Comparison of ENCODE assay signal across 9 cellular contexts in the genomic region with DNA sequence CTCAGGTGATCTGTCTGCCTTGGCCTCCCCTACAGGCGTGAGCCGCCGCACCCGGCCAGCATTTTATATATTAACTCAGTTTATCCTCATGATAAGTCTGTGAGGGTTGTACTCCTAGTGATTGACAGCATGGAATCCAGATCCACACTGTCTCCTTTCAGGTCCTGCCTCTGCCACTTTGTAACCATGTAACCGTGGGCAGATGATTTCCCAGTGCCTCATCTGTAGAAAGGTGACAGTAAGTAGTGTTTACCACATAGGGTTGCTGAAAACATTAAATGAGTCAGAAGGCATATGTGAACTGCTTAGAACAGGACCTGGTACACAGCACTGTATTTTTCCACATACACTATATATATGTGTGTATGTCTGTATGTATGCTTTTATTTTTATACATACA. TPM values are rescaled to one million over a fixed set of nuclear protein-coding genes. Genes with fewer than 3 reads are reported as not detected.
DNase-seq lines count a peak whose midpoint lies in the region; ATAC-seq and TF ChIP-seq lines count a peak whose summit lies in the region.
"Had no signal": no experiment of that assay in that cellular context is flagged by ENCODE, and none has a peak within 500 bp of the region (broad histone marks: within the 10 kb centered on the region; RNA-seq: fewer than 3 reads in every experiment).

No MANE protein-coding gene starts in this region.

- H3K18ac ChIP-seq in mesenchymal stem cell (ENCODE audit: low read depth in 1 of 2, low read length in 2 of 2): no peak overlapping the region

- peaks cover 34% of the 10 kb centered on the region for H3K4me1 Mint-ChIP-seq in activated T-helper 17 cell treated with anti-CD3 and anti-CD28 coated beads, Interleukin-2, amount 50 U/mL, for 72 hours

- H3K4me2 ChIP-seq in mesenchymal stem cell (ENCODE audit: low read length, poor library complexity, severe bottlenecking): no peak overlapping the region

- H3K36me3 ChIP-seq in mesenchymal stem cell (ENCODE audit: control insufficient read depth in 1 of 2, insufficient read depth in 2 of 2, low read depth in 1 of 2, low read length in 2 of 2): peaks cover 0 to 3% of the 10 kb centered on the region in 2 experiments

- H3K36me3 Mint-ChIP-seq in activated T-helper 17 cell treated with anti-CD3 and anti-CD28 coated beads, Interleukin-2, amount 50 U/mL, for 72 hours (ENCODE audit: low read depth): peaks cover 16% of the 10 kb centered on the region

- H2AFZ ChIP-seq in mesenchymal stem cell (ENCODE audit: low read depth, low read length): no peak overlapping the region

- H3K4me3 Mint-ChIP-seq in activated T-helper 17 cell treated with anti-CD3 and anti-CD28 coated beads, Interleukin-2, amount 50 U/mL, for 72 hours: peak overlapping the region; percentile 95

- ATAC-seq in GM21529 (IDR thresholded peaks at IDR 0.05; ENCODE audit: unreplicated experiment): peak; percentile 28
- peak; percentile 68 for ATAC-seq in activated T-helper 17 cell treated with anti-CD3 and anti-CD28 coated beads, Interleukin-2, amount 50 U/mL, for 72 hours (replicated peaks)
- no peak for ATAC-seq in GM21825 (IDR thresholded peaks at IDR 0.05; ENCODE audit: unreplicated experiment)

- no peak overlapping the region for H2BK120ac ChIP-seq in mesenchymal stem cell (ENCODE audit: low read depth, low read length)

- H4K8ac ChIP-seq in mesenchymal stem cell (ENCODE audit: low read length): no peak overlapping the region

- POLR2A ChIA-PET in AG04449 (lab: Yijun Ruan, JAX): no interaction called here

- no peak overlapping the region for H4K91ac ChIP-seq in mesenchymal stem cell (ENCODE audit: low read length)

- peak overlapping the region; percentile 86 for H3K27ac Mint-ChIP-seq in activated T-helper 17 cell treated with anti-CD3 and anti-CD28 coated beads, Interleukin-2, amount 50 U/mL, for 72 hours

- H3K27me3 Mint-ChIP-seq in activated T-helper 17 cell treated with anti-CD3 and anti-CD28 coated beads, Interleukin-2, amount 50 U/mL, for 72 hours: no peaks in the 10 kb centered on the region

- H3K4ac ChIP-seq in mesenchymal stem cell (ENCODE audit: low read depth in 1 of 2, low read length in 2 of 2): no peak overlapping the region

- H3K4me3 ChIP-seq in AG04449 (ENCODE audit: low read depth, low read length) (peak overlapping the region; percentile 79), mesenchymal stem cell (ENCODE audit: insufficient read depth in 1 of 2, low read depth in 1 of 2, low read length in 2 of 2) (peak overlapping the region in 1 of 2 experiments; percentile 95)

- WGBS in mesenchymal stem cell: 80% methylated on average over 1 of the region's 5 CpGs

- CTCF ChIA-PET in AG04449 (lab: Yijun Ruan, JAX): no interaction called here

- no peak overlapping the region for H3K14ac ChIP-seq in mesenchymal stem cell (ENCODE audit: low read length in 2 of 2)

- H3K9me3 Mint-ChIP-seq in activated T-helper 17 cell treated with anti-CD3 and anti-CD28 coated beads, Interleukin-2, amount 50 U/mL, for 72 hours: no peaks in the 10 kb centered on the region

- peak overlapping the region; percentile 88 for H3K9ac ChIP-seq in mesenchymal stem cell (ENCODE audit: low read length)

- H3K9me3 ChIP-seq in mesenchymal stem cell (ENCODE audit: control insufficient read depth, low read length): no peaks in the 10 kb centered on the region

- DNase-seq in AG04449 (ENCODE audit: low read depth, low spot score): no peak
- peak; percentile 46 for DNase-seq in mesenchymal stem cell
- DNase-seq in iPS-NIHi11 (ENCODE audit: low spot score): no peak
- DNase-seq in cerebellum (ENCODE audit: low spot score): no peak
- no peak for DNase-seq in NCI-H2029 (lab: John Stamatoyannopoulos, UW)
- DNase-seq: NCI-H2107 had no signal

- no peaks in the 10 kb centered on the region for H3K79me1 ChIP-seq in mesenchymal stem cell (replicated peaks; ENCODE audit: low read length, poor library complexity, severe bottlenecking)

- H2BK5ac ChIP-seq in mesenchymal stem cell (ENCODE audit: low read depth, low read length, poor library complexity, severe bottlenecking): no peak overlapping the region

- H2AK5ac ChIP-seq in mesenchymal stem cell (ENCODE audit: low read length, severe bottlenecking): no peak overlapping the region

- TF ChIP-seq CTCF in AG04449 (IDR thresholded peaks at IDR 0.05; ENCODE audit: insufficient read depth, low read length, missing control alignments): no peak

- no peaks in the 10 kb centered on the region for H3K27me3 ChIP-seq in mesenchymal stem cell (ENCODE audit: control insufficient read depth in 1 of 2, insufficient read depth in 1 of 2, low read length in 2 of 2)

- H2BK12ac ChIP-seq in mesenchymal stem cell (ENCODE audit: low read length in 2 of 2): no peak overlapping the region

- no peak overlapping the region for H3K27ac ChIP-seq in mesenchymal stem cell (ENCODE audit: low read length, poor library complexity, severe bottlenecking)

- no peak overlapping the region for H2BK15ac ChIP-seq in mesenchymal stem cell (ENCODE audit: low read depth, poor library complexity, severe bottlenecking)

- no peak overlapping the region for H3K23ac ChIP-seq in mesenchymal stem cell (ENCODE audit: low read length in 2 of 2)

- H3K4me1 ChIP-seq in mesenchymal stem cell (ENCODE audit: control insufficient read depth, insufficient read depth, low read depth, low read length): peaks cover 10% of the 10 kb centered on the region

RNA-seq across cellular contexts. Expression of a gene that starts 2.4 kb away (rescaled TPM):
- total RNA-seq in activated T-helper 17 cell treated with anti-CD3 and anti-CD28 coated beads, Interleukin-2, amount 50 U/mL, for 72 hours: 10 to 100 TPM; 14.5 to 23.7 TPM
- polyA plus RNA-seq in mesenchymal stem cell (2013, experiment 1 of 2): 55.2 TPM
- polyA plus RNA-seq in mesenchymal stem cell (2013, experiment 2 of 2): 56.7 TPM
- total RNA-seq in cerebellum: 44.1 TPM

RNA-seq across cellular contexts. Expression of a gene that starts 15.4 kb away (rescaled TPM):
- 10 to 100 TPM; 33.8 to 34.0 TPM for total RNA-seq in activated T-helper 17 cell treated with anti-CD3 and anti-CD28 coated beads, Interleukin-2, amount 50 U/mL, for 72 hours
- polyA plus RNA-seq in mesenchymal stem cell (2013, experiment 1 of 2): 13.0 TPM
- polyA plus RNA-seq in mesenchymal stem cell (2013, experiment 2 of 2): 12.6 TPM
- 19.2 TPM for total RNA-seq in cerebellum

RNA-seq across cellular contexts. Expression of a gene that starts 38.9 kb away (rescaled TPM):
- 10 to 100 TPM; 59.2 to 62.8 TPM for total RNA-seq in activated T-helper 17 cell treated with anti-CD3 and anti-CD28 coated beads, Interleukin-2, amount 50 U/mL, for 72 hours
- 26.9 TPM for polyA plus RNA-seq in mesenchymal stem cell (2013, experiment 1 of 2)
- polyA plus RNA-seq in mesenchymal stem cell (2013, experiment 2 of 2): 26.2 TPM
- total RNA-seq in cerebellum: 100 TPM
